1 cellular context compared by ENCODE assay signal in the genomic region with DNA sequence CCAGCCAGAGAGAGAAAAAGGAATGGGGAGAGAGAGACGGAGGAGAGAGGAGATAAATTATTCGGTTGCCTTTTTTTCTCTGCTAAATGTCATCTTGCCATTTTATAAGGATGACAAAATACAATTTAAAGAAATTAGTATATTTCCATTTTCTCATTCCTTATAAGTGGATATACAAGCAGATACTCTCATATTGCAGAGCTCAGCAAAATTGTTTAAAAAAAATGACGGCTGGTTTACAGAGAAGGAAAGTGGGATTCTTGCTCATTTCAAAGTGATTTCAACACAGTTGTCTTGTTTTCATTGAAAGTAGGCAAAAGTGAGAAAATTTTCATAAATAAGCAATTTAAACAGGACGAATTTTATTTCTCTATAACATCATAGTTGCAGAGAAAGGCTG.
TF ChIP-seq lines count a peak whose summit lies in the region.

No MANE protein-coding gene starts in this region.

TF ChIP-seq in HepG2, 621 proteins besides CTCF, POLR2A, EP300 and RAD21 (continued from another document):
- TF ChIP-seq, protein P1, sequence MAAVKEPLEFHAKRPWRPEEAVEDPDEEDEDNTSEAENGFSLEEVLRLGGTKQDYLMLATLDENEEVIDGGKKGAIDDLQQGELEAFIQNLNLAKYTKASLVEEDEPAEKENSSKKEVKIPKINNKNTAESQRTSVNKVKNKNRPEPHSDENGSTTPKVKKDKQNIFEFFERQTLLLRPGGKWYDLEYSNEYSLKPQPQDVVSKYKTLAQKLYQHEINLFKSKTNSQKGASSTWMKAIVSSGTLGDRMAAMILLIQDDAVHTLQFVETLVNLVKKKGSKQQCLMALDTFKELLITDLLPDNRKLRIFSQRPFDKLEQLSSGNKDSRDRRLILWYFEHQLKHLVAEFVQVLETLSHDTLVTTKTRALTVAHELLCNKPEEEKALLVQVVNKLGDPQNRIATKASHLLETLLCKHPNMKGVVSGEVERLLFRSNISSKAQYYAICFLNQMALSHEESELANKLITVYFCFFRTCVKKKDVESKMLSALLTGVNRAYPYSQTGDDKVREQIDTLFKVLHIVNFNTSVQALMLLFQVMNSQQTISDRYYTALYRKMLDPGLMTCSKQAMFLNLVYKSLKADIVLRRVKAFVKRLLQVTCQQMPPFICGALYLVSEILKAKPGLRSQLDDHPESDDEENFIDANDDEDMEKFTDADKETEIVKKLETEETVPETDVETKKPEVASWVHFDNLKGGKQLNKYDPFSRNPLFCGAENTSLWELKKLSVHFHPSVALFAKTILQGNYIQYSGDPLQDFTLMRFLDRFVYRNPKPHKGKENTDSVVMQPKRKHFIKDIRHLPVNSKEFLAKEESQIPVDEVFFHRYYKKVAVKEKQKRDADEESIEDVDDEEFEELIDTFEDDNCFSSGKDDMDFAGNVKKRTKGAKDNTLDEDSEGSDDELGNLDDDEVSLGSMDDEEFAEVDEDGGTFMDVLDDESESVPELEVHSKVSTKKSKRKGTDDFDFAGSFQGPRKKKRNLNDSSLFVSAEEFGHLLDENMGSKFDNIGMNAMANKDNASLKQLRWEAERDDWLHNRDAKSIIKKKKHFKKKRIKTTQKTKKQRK (IDR thresholded peaks at IDR 0.05; ENCODE audit: low read length) = no peak
- TF ChIP-seq, protein P2, sequence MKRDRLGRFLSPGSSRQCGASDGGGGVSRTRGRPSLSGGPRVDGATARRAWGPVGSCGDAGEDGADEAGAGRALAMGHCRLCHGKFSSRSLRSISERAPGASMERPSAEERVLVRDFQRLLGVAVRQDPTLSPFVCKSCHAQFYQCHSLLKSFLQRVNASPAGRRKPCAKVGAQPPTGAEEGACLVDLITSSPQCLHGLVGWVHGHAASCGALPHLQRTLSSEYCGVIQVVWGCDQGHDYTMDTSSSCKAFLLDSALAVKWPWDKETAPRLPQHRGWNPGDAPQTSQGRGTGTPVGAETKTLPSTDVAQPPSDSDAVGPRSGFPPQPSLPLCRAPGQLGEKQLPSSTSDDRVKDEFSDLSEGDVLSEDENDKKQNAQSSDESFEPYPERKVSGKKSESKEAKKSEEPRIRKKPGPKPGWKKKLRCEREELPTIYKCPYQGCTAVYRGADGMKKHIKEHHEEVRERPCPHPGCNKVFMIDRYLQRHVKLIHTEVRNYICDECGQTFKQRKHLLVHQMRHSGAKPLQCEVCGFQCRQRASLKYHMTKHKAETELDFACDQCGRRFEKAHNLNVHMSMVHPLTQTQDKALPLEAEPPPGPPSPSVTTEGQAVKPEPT (CRISPR knock-in tag; IDR thresholded peaks at IDR 0.05; ENCODE audit: low read depth) = no peak
- TF ChIP-seq CHD2 (IDR thresholded peaks at IDR 0.05; ENCODE audit: low read depth, low read length) = no peak
